In the genomic region with DNA sequence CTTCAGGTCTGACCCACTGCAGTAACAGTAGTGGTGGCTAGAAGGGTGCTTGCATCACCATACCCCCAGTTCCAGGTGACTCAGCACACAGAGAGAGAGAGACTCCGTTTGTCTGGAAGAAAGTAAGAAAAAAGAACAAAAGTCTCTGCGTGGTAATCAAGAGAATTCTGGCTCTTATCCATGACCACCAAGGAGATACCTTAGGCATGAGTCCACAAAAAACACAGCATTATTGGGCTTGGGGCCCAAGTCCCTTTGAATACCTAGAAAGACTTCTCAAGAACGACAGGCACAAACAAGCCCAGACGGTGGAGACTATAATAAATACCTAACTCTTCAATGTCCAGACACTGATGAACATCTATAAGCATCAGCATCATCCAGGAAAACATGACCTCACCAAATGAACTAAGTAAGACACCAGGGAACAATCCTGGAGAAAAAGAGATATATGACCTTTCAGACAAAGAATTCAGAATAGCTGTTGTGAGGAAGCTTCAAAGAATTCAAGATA, we compare ENCODE assay signal across 1 cellular context.
TF ChIP-seq lines count a peak whose summit lies in the region.

No MANE protein-coding gene starts in this region.

TF ChIP-seq in Ishikawa, 13 proteins besides CTCF, POLR2A, EP300 and RAD21 (continued from another document):
- TF ChIP-seq TEAD4 (IDR thresholded peaks at IDR 0.05) (no peak), FOXM1 (IDR thresholded peaks at IDR 0.05; ENCODE audit: borderline replicate concordance, low read depth) (no peak)
- TF ChIP-seq, protein P1, sequence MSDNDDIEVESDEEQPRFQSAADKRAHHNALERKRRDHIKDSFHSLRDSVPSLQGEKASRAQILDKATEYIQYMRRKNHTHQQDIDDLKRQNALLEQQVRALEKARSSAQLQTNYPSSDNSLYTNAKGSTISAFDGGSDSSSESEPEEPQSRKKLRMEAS (IDR thresholded peaks at IDR 0.05) = no peak
